Comparison of ENCODE assay signal across 27 cellular contexts in the genomic region with DNA sequence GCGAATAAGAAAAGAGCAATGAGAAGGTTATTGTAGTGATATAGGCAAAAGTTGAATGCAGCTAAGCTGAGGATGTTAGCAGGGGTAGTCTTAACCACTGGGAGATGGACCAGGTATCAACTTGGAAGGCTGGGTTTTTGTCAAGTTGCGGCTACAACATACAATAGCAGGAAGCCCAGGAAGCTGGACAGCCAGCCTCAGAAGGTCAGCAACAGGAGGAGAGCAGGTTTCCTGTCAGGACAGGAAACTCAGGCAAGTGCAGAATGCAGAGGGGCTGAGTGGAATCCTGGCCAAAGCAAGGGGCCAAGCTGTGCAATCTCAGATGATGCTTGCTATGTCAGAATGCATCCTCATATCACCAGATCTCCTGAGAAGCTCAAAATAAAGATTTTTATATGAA.
"Had no signal": no experiment of that assay in that cellular context is flagged by ENCODE, and none has a peak within 500 bp of the region (broad histone marks: within the 10 kb centered on the region; RNA-seq: fewer than 3 reads in every experiment).

No MANE protein-coding gene starts in this region.

- H3K27me3 ChIP-seq: ascending aorta, body of pancreas had no signal

- H3K9me3 Mint-ChIP-seq: activated B cell treated with CpG ODN at 0.5 μM for 24 hours, IgD-negative memory B cell had no signal

- ATAC-seq: body of pancreas, Panc1, Right ventricle myocardium inferior had no signal

- H3K36me3 ChIP-seq: ascending aorta had no signal

- H3K27ac Mint-ChIP-seq: activated B cell treated with CpG ODN at 0.5 μM for 24 hours; activated CD4-positive, alpha-beta memory T cell treated with anti-CD3 and anti-CD28 coated beads for 36 hours; activated CD4-positive, alpha-beta T cell treated with anti-CD3 and anti-CD28 coated beads, Interleukin-2, amount 10 ng/mL, durations not matched to agents 7 days and 5 days; IgD-negative memory B cell had no signal

- H3K27me3 Mint-ChIP-seq: activated CD4-positive, alpha-beta memory T cell treated with anti-CD3 and anti-CD28 coated beads for 36 hours; activated CD4-positive, alpha-beta T cell treated with anti-CD3 and anti-CD28 coated beads, Interleukin-2, amount 10 ng/mL, durations not matched to agents 7 days and 5 days had no signal

- H3K27ac ChIP-seq: ascending aorta, body of pancreas, SK-N-MC had no signal

- DNase-seq: activated B cell treated with CpG ODN at 0.5 μM for 24 hours; activated CD4-positive, alpha-beta memory T cell treated with anti-CD3 and anti-CD28 coated beads for 36 hours; activated CD4-positive, alpha-beta T cell treated with anti-CD3 and anti-CD28 coated beads, Interleukin-2, amount 10 ng/mL, durations not matched to agents 7 days and 5 days; activated CD8-positive, alpha-beta memory T cell treated with anti-CD3 and anti-CD28 coated beads for 24 hours; activated naive CD4-positive, alpha-beta T cell treated with anti-CD3 and anti-CD28 coated beads, Interleukin-2, amount 50 U/mL, for 16 hours; activated T-cell treated with anti-CD3 and anti-CD28 coated beads for 4 hours; activated T-cell treated with anti-CD3 and anti-CD28 coated beads, Interleukin-2, amount 50 U/mL, for 48 hours; amniotic stem cell; body of pancreas; central memory CD4-positive, alpha-beta T cell; KG1; NCI-H1092 treated with DMSO at 0.1 percent for 48 hours; NCI-H1417 treated with DMSO at 0.1 percent for 48 hours; NCI-H1694; NCI-H2029; NCI-H2107; NCI-H345; NCI-H510A; NCI-H526 treated with DMSO at 0.1 percent for 48 hours; NCI-H82; OCI-M1; RPMI8226 had no signal

- H3K9me3 ChIP-seq: ascending aorta, body of pancreas had no signal

- H3K4me3 ChIP-seq: ascending aorta, body of pancreas, SK-N-MC had no signal

- H3K36me3 Mint-ChIP-seq: IgD-negative memory B cell had no signal

- H3K4me3 Mint-ChIP-seq: activated B cell treated with CpG ODN at 0.5 μM for 24 hours; activated CD4-positive, alpha-beta memory T cell treated with anti-CD3 and anti-CD28 coated beads for 36 hours; activated CD4-positive, alpha-beta T cell treated with anti-CD3 and anti-CD28 coated beads, Interleukin-2, amount 10 ng/mL, durations not matched to agents 7 days and 5 days; IgD-negative memory B cell had no signal
